Comparison of ENCODE assay signal across 20 cellular contexts in genomic region chr19:58469241-58470013, GRCh38. TPM values are rescaled to one million over a fixed set of nuclear protein-coding genes. Genes with fewer than 3 reads are reported as not detected.
DNase-seq lines count a peak whose midpoint lies in the region; ATAC-seq and TF ChIP-seq lines count a peak whose summit lies in the region.
"Had no signal": no experiment of that assay in that cellular context is flagged by ENCODE, and none has a peak within 500 bp of the region (broad histone marks: within the 10 kb centered on the region; RNA-seq: fewer than 3 reads in every experiment).

No MANE protein-coding gene starts in this region.

- CTCF ChIA-PET in activated CD8-positive, alpha-beta T cell treated with anti-CD3 and anti-CD28 coated beads for 36 hours (lab: Charles Lee), result interaction anchor here (0.8 to 2.0 kb wide), 3 partner anchors 50 to 208 kb away, joined by 3 to 7 read pairs (median 4); partner anchors contain the start of gene ZBTB45
- CTCF ChIA-PET in activated CD8-positive, alpha-beta T cell treated with anti-CD3 and anti-CD28 coated beads, Interleukin-2, amount 10 ng/mL, durations not matched to agents 7 days and 5 days (lab: Charles Lee), result no interaction called here
- CTCF ChIA-PET in RWPE1 (lab: Yijun Ruan, JAX), result no interaction called here

- no peak overlapping the region for H3K27ac Mint-ChIP-seq in activated CD8-positive, alpha-beta T cell treated with anti-CD3 and anti-CD28 coated beads for 36 hours
- no peak overlapping the region for H3K27ac Mint-ChIP-seq in activated CD8-positive, alpha-beta T cell treated with anti-CD3 and anti-CD28 coated beads, Interleukin-2, amount 10 ng/mL, durations not matched to agents 7 days and 5 days
- H3K27ac Mint-ChIP-seq in endothelial cell (ENCODE audit: unreplicated experiment), result no peak overlapping the region

- H3K27me3 Mint-ChIP-seq in activated CD8-positive, alpha-beta T cell treated with anti-CD3 and anti-CD28 coated beads for 36 hours, result peaks cover 3% of the 10 kb centered on the region
- peaks cover 2% of the 10 kb centered on the region for H3K27me3 Mint-ChIP-seq in activated CD8-positive, alpha-beta T cell treated with anti-CD3 and anti-CD28 coated beads, Interleukin-2, amount 10 ng/mL, durations not matched to agents 7 days and 5 days (ENCODE audit: low read depth)
- peaks cover 14% of the 10 kb centered on the region for H3K27me3 Mint-ChIP-seq in endothelial cell (ENCODE audit: unreplicated experiment)

- TF ChIP-seq CTCF in activated CD8-positive, alpha-beta T cell treated with anti-CD3 and anti-CD28 coated beads for 36 hours (IDR thresholded peaks at IDR 0.05), result no peak
- TF ChIP-seq CTCF in RWPE1 (conservative IDR thresholded peaks at IDR 0.05; ENCODE audit: low read depth) (no peak), endothelial cell (IDR thresholded peaks at IDR 0.05; ENCODE audit: unreplicated experiment) (no peak), osteoblast (IDR thresholded peaks at IDR 0.05; ENCODE audit: extremely low read depth, low read depth, low read length) (no peak)

- no peaks in the 10 kb centered on the region for H3K9me3 ChIP-seq in osteoblast (ENCODE audit: low read depth, low read length)
- no peaks in the 10 kb centered on the region for H3K9me3 ChIP-seq in effector memory CD4-positive, alpha-beta T cell (ENCODE audit: control insufficient read depth, low read length)
- H3K9me3 ChIP-seq: psoas muscle had no signal

- peak overlapping the region; percentile 90 for H3K4me3 Mint-ChIP-seq in activated CD8-positive, alpha-beta T cell treated with anti-CD3 and anti-CD28 coated beads for 36 hours
- H3K4me3 Mint-ChIP-seq in activated CD8-positive, alpha-beta T cell treated with anti-CD3 and anti-CD28 coated beads, Interleukin-2, amount 10 ng/mL, durations not matched to agents 7 days and 5 days, result no peak overlapping the region
- H3K4me3 Mint-ChIP-seq in endothelial cell (ENCODE audit: unreplicated experiment), result peak overlapping the region; percentile 57

- H3K27ac ChIP-seq in RWPE1, result peak overlapping the region; percentile 50
- H3K27ac ChIP-seq in osteoblast (ENCODE audit: low read depth, low read length), result no peak overlapping the region
- no peak overlapping the region for H3K27ac ChIP-seq in effector memory CD4-positive, alpha-beta T cell (ENCODE audit: insufficient read depth, low read length, poor library complexity, severe bottlenecking)
- H3K27ac ChIP-seq: C4-2B, psoas muscle had no signal

- peaks cover 9% of the 10 kb centered on the region for H3K4me1 ChIP-seq in osteoblast (ENCODE audit: insufficient read depth, low read length)
- peaks cover 15% of the 10 kb centered on the region for H3K4me1 ChIP-seq in effector memory CD4-positive, alpha-beta T cell (ENCODE audit: control insufficient read depth, insufficient read depth, low read length, poor library complexity, severe bottlenecking)

- H3K36me3 ChIP-seq in osteoblast (ENCODE audit: insufficient read depth, low read length), result peaks cover 15% of the 10 kb centered on the region
- H3K36me3 ChIP-seq in effector memory CD4-positive, alpha-beta T cell (ENCODE audit: control insufficient read depth, insufficient read depth, low read length), result peaks cover 8% of the 10 kb centered on the region

- intact Hi-C loops in activated CD8-positive, alpha-beta T cell treated with anti-CD3 and anti-CD28 coated beads for 36 hours (cut with micrococcal nuclease), result no loop called here

- POLR2A ChIA-PET in activated CD8-positive, alpha-beta T cell treated with anti-CD3 and anti-CD28 coated beads for 36 hours (lab: Charles Lee), result interaction anchor here (0.9 to 1.1 kb wide), 2 partner anchors 44 to 50 kb away, joined by 3 to 4 read pairs; partner anchors contain the start of gene ZBTB45
- POLR2A ChIA-PET in activated CD8-positive, alpha-beta T cell treated with anti-CD3 and anti-CD28 coated beads, Interleukin-2, amount 10 ng/mL, durations not matched to agents 7 days and 5 days (lab: Charles Lee), result no interaction called here
- POLR2A ChIA-PET in RWPE1 (lab: Yijun Ruan, JAX; ENCODE audit: low non-redundant PET), result no interaction called here

- peaks cover 34% of the 10 kb centered on the region for H3K4me1 Mint-ChIP-seq in activated CD8-positive, alpha-beta T cell treated with anti-CD3 and anti-CD28 coated beads for 36 hours (ENCODE audit: low read depth)
- H3K4me1 Mint-ChIP-seq in activated CD8-positive, alpha-beta T cell treated with anti-CD3 and anti-CD28 coated beads, Interleukin-2, amount 10 ng/mL, durations not matched to agents 7 days and 5 days (ENCODE audit: low read depth), result peaks cover 29% of the 10 kb centered on the region
- peaks cover 12% of the 10 kb centered on the region for H3K4me1 Mint-ChIP-seq in endothelial cell (ENCODE audit: unreplicated experiment)

- H2AFZ ChIP-seq in osteoblast (ENCODE audit: low read length), result no peak overlapping the region

- ATAC-seq in activated CD8-positive, alpha-beta T cell treated with anti-CD3 and anti-CD28 coated beads for 36 hours, result no peak
- ATAC-seq in activated CD8-positive, alpha-beta T cell treated with anti-CD3 and anti-CD28 coated beads, Interleukin-2, amount 10 ng/mL, durations not matched to agents 7 days and 5 days, result no peak
- ATAC-seq: psoas muscle had no signal

- no peak overlapping the region for H3K4me2 ChIP-seq in osteoblast (ENCODE audit: insufficient read depth, low read length)

- H3K4me3 ChIP-seq in osteoblast (ENCODE audit: insufficient read depth, low read length), result no peak overlapping the region
- no peak overlapping the region for H3K4me3 ChIP-seq in effector memory CD4-positive, alpha-beta T cell (ENCODE audit: insufficient read depth, low read depth, low read length, poor library complexity, severe bottlenecking)
- H3K4me3 ChIP-seq: psoas muscle had no signal

- H3K79me2 ChIP-seq in osteoblast (ENCODE audit: insufficient read depth, low read length), result peaks cover 28% of the 10 kb centered on the region

- no peaks in the 10 kb centered on the region for H3K9me3 Mint-ChIP-seq in activated CD8-positive, alpha-beta T cell treated with anti-CD3 and anti-CD28 coated beads for 36 hours
- H3K9me3 Mint-ChIP-seq in activated CD8-positive, alpha-beta T cell treated with anti-CD3 and anti-CD28 coated beads, Interleukin-2, amount 10 ng/mL, durations not matched to agents 7 days and 5 days (ENCODE audit: insufficient read depth), result no peaks in the 10 kb centered on the region
- H3K9me3 Mint-ChIP-seq in endothelial cell (ENCODE audit: unreplicated experiment), result no peaks in the 10 kb centered on the region

- no peak for DNase-seq in activated CD8-positive, alpha-beta T cell treated with anti-CD3 and anti-CD28 coated beads for 36 hours
- DNase-seq in activated CD8-positive, alpha-beta T cell treated with anti-CD3 and anti-CD28 coated beads, Interleukin-2, amount 10 ng/mL, durations not matched to agents 7 days and 5 days, result no peak
- DNase-seq in RWPE1 (ENCODE audit: low spot score) (no peak), endothelial cell (ENCODE audit: low spot score) (no peak), osteoblast (ENCODE audit: insufficient read length, low spot score, missing footprints) (peak; percentile 81), GM19240 (ENCODE audit: insufficient read length, low spot score) (no peak)
- no peak for DNase-seq in effector memory CD4-positive, alpha-beta T cell
- no peak for DNase-seq in activated effector memory CD4-positive, alpha-beta T cell treated with Interleukin-2 at 50 U/mL for 16 hours
- DNase-seq: ACHN; activated gamma-delta T cell treated with Interleukin-2 at 50 U/mL for 16 hours; GOT3; kidney glomerular epithelial cell; MM.1S; NCI-H1436 treated with DMSO at 0.1 percent for 48 hours; NCI-H774; psoas muscle; SHP77 treated with DMSO at 0.1 percent for 48 hours; stimulated activated CD4-positive, alpha-beta T cell treated with anti-CD3 and anti-CD28 coated beads, Interleukin-2, amount 100 ng/mL, for 24 hours; stimulated activated naive CD4-positive, alpha-beta T cell treated with Interleukin-2 at 50 U/mL for 16 hours had no signal

- no peaks in the 10 kb centered on the region for H3K27me3 ChIP-seq in osteoblast (ENCODE audit: insufficient read depth, low read length)
- H3K27me3 ChIP-seq in effector memory CD4-positive, alpha-beta T cell (replicated peaks; ENCODE audit: control insufficient read depth, insufficient read depth, low read length, poor library complexity, severe bottlenecking), result no peaks in the 10 kb centered on the region

- H4K20me1 ChIP-seq in osteoblast (ENCODE audit: insufficient read depth, low read length), result peaks cover 20% of the 10 kb centered on the region

- peaks cover 19% of the 10 kb centered on the region for H3K36me3 Mint-ChIP-seq in activated CD8-positive, alpha-beta T cell treated with anti-CD3 and anti-CD28 coated beads for 36 hours (ENCODE audit: low read depth)
- peaks cover 23% of the 10 kb centered on the region for H3K36me3 Mint-ChIP-seq in activated CD8-positive, alpha-beta T cell treated with anti-CD3 and anti-CD28 coated beads, Interleukin-2, amount 10 ng/mL, durations not matched to agents 7 days and 5 days (ENCODE audit: low read depth)
- peaks cover 17% of the 10 kb centered on the region for H3K36me3 Mint-ChIP-seq in endothelial cell (ENCODE audit: low read depth, unreplicated experiment)

RNA-seq across cellular contexts. Expression of gene ZNF324, which starts 2.5 kb away (rescaled TPM):
- total RNA-seq in activated CD8-positive, alpha-beta T cell treated with anti-CD3 and anti-CD28 coated beads for 36 hours, result 10 to 100 TPM in 1 of 2 experiments, 1 to 10 TPM in 1; 8.1 to 10.1 TPM
- 10 to 100 TPM; 13.8 to 15.8 TPM for total RNA-seq in activated CD8-positive, alpha-beta T cell treated with anti-CD3 and anti-CD28 coated beads, Interleukin-2, amount 10 ng/mL, durations not matched to agents 7 days and 5 days
- total RNA-seq in endothelial cell (ENCODE audit: unreplicated experiment) (10.5 TPM), osteoblast (16.2 and 20.6 TPM in 2 replicates)

RNA-seq across cellular contexts. Expression of gene ZNF446, which starts 6.7 kb away (rescaled TPM):
- total RNA-seq in activated CD8-positive, alpha-beta T cell treated with anti-CD3 and anti-CD28 coated beads for 36 hours, result 1 to 10 TPM; 3.5 to 4.0 TPM
- 1 to 10 TPM; 6.9 to 7.8 TPM for total RNA-seq in activated CD8-positive, alpha-beta T cell treated with anti-CD3 and anti-CD28 coated beads, Interleukin-2, amount 10 ng/mL, durations not matched to agents 7 days and 5 days
- total RNA-seq in endothelial cell (ENCODE audit: unreplicated experiment) (9.9 TPM), osteoblast (14.1 and 18.1 TPM in 2 replicates)

RNA-seq across cellular contexts. Expression of gene ZNF324B, which starts 18.0 kb away (rescaled TPM):
- total RNA-seq in activated CD8-positive, alpha-beta T cell treated with anti-CD3 and anti-CD28 coated beads for 36 hours, result 1 to 10 TPM; 7.6 to 8.2 TPM
- total RNA-seq in activated CD8-positive, alpha-beta T cell treated with anti-CD3 and anti-CD28 coated beads, Interleukin-2, amount 10 ng/mL, durations not matched to agents 7 days and 5 days, result 10 to 100 TPM; 10.6 to 12.5 TPM
- total RNA-seq in endothelial cell (ENCODE audit: unreplicated experiment) (5.2 TPM), osteoblast (10.5 and 11.8 TPM in 2 replicates)

RNA-seq across cellular contexts. Expression of gene ZNF132, which starts 29.5 kb away (rescaled TPM):
- total RNA-seq in activated CD8-positive, alpha-beta T cell treated with anti-CD3 and anti-CD28 coated beads for 36 hours, result 1 to 10 TPM; 3.4 to 3.8 TPM
- 1 to 10 TPM; 5.1 to 6.0 TPM for total RNA-seq in activated CD8-positive, alpha-beta T cell treated with anti-CD3 and anti-CD28 coated beads, Interleukin-2, amount 10 ng/mL, durations not matched to agents 7 days and 5 days
- 1.2 TPM for total RNA-seq in endothelial cell (ENCODE audit: unreplicated experiment)
- 8.8 and 10.1 TPM in 2 replicates for total RNA-seq in osteoblast

RNA-seq across cellular contexts. Expression of gene SLC27A5, which starts 42.4 kb away (rescaled TPM):
- 10 to 100 TPM; 21.7 to 26.6 TPM for total RNA-seq in activated CD8-positive, alpha-beta T cell treated with anti-CD3 and anti-CD28 coated beads for 36 hours
- total RNA-seq in activated CD8-positive, alpha-beta T cell treated with anti-CD3 and anti-CD28 coated beads, Interleukin-2, amount 10 ng/mL, durations not matched to agents 7 days and 5 days, result 10 to 100 TPM; 12.2 to 14.4 TPM
- total RNA-seq in endothelial cell (ENCODE audit: unreplicated experiment) (4.7 TPM), osteoblast (5.3 and 6.5 TPM in 2 replicates)
